21 cellular contexts compared by ENCODE assay signal in the genomic region with DNA sequence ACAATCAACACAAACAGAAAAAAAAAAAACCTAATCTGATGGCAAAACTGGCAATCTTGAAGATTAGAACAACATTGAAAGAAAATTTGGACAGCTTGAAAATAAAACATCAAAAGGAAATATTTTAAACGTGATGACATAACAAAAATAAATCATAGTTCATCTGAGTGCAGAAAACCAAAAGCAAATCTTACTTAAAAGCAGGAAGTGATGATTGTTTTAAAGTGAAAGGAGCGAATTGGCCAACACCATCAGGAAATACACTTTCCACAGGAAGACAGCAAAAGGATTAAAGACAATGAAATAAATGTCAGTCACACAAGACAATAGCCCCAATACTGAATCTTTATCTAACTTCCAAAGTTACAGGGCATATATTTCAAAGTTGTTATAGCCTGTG.
"Had no signal": no experiment of that assay in that cellular context is flagged by ENCODE, and none has a peak within 500 bp of the region (broad histone marks: within the 10 kb centered on the region; RNA-seq: fewer than 3 reads in every experiment).

No MANE protein-coding gene starts in this region.

- FAIRE-seq: endometrium, kidney, pancreas had no signal

- ATAC-seq: gastroesophageal sphincter; left cardiac atrium; pancreas; stimulated activated naive B cell treated with anti-CD40 and anti-IgM and Interleukin-4, amounts not matched to agents 10 μg/mL and 1 μg/mL and 100 μg/mL, for 72 hours had no signal

- H3K27me3 ChIP-seq: esophagus squamous epithelium, gastroesophageal sphincter, pancreas, right lobe of liver, stomach, transverse colon had no signal

- DNase-seq: effector memory CD4-positive, alpha-beta T cell; esophagus squamous epithelium; foreskin fibroblast; kidney; left cardiac atrium; left ventricle myocardium inferior; mesendoderm; naive B cell; occipital lobe; pancreas; right lobe of liver; stimulated activated CD4-positive, alpha-beta T cell treated with anti-CD3 and anti-CD28 coated beads, Interleukin-4, amount 100 ng/mL, for 24 hours; stimulated activated naive B cell treated with anti-CD40 and anti-IgM and Interleukin-4, amounts not matched to agents 10 μg/mL and 1 μg/mL and 100 μg/mL, for 72 hours; stomach; substantia nigra; transverse colon had no signal

- H3K27ac ChIP-seq: coronary artery, esophagus squamous epithelium, gastroesophageal sphincter, left ventricle myocardium inferior, pancreas, right lobe of liver, stomach, thoracic aorta, transverse colon had no signal

- H3K4me3 ChIP-seq: coronary artery, esophagus squamous epithelium, gastroesophageal sphincter, left ventricle myocardium inferior, lung, pancreas, right lobe of liver, stomach, thoracic aorta, transverse colon had no signal

- H3K36me3 ChIP-seq: esophagus squamous epithelium, gastroesophageal sphincter, left ventricle myocardium inferior, pancreas, right lobe of liver, stomach, thoracic aorta, transverse colon had no signal

- H3K9me3 ChIP-seq: esophagus squamous epithelium, gastroesophageal sphincter, left ventricle myocardium inferior, pancreas, right lobe of liver, stomach, thoracic aorta, transverse colon had no signal

- H3K4me1 ChIP-seq: esophagus squamous epithelium, gastroesophageal sphincter, left ventricle myocardium inferior, pancreas, right lobe of liver, stomach, transverse colon had no signal
